Comparison of ENCODE assay signal across 15 cellular contexts in genomic region chr18:7206231-7206630, GRCh38. TPM values are rescaled to one million over a fixed set of nuclear protein-coding genes. Genes with fewer than 3 reads are reported as not detected.
DNase-seq lines count a peak whose midpoint lies in the region; ATAC-seq and TF ChIP-seq lines count a peak whose summit lies in the region.
"Had no signal": no experiment of that assay in that cellular context is flagged by ENCODE, and none has a peak within 500 bp of the region (broad histone marks: within the 10 kb centered on the region; RNA-seq: fewer than 3 reads in every experiment).

No MANE protein-coding gene starts in this region.

- peaks cover 5% of the 10 kb centered on the region for H3K27me3 Mint-ChIP-seq in nephron (ENCODE audit: low read depth)
- H3K27me3 Mint-ChIP-seq: CD4-positive, CD25-positive, alpha-beta regulatory T cell had no signal

- H3K36me3 ChIP-seq in uterus, result no peaks in the 10 kb centered on the region
- no peaks in the 10 kb centered on the region for H3K36me3 ChIP-seq in tibial artery
- H3K36me3 ChIP-seq: BLaER1 treated with 17β-estradiol and CSF1 and Interleukin-3, amounts not matched to agents 10 nM and 100 nM had no signal

- TF ChIP-seq CTCF in VCaP (conservative IDR thresholded peaks at IDR 0.05) (no peak), nephron (IDR thresholded peaks at IDR 0.05; ENCODE audit: unreplicated experiment in 3 of 3) (no peak), uterus (IDR thresholded peaks at IDR 0.05) (no peak), tibial artery (IDR thresholded peaks at IDR 0.05) (no peak)

- no peak for TF ChIP-seq POLR2A in uterus (IDR thresholded peaks at IDR 0.05)

- H3K27ac Mint-ChIP-seq in nephron, result peak overlapping the region; percentile 12 to 22 (median 22)
- H3K27ac Mint-ChIP-seq: CD4-positive, CD25-positive, alpha-beta regulatory T cell had no signal

- no peaks in the 10 kb centered on the region for H3K36me3 Mint-ChIP-seq in nephron (ENCODE audit: low read depth)
- H3K36me3 Mint-ChIP-seq: CD4-positive, CD25-positive, alpha-beta regulatory T cell had no signal

- H3K27ac ChIP-seq in VCaP (peak overlapping the region; percentile 76), uterus (peak overlapping the region; percentile 75 to 83), tibial artery (no peak overlapping the region)
- H3K27ac ChIP-seq: 22Rv1; BLaER1 treated with 17β-estradiol and CSF1 and Interleukin-3, amounts not matched to agents 10 nM and 100 nM had no signal

- no peak overlapping the region for H3K4me3 Mint-ChIP-seq in nephron
- H3K4me3 Mint-ChIP-seq: CD4-positive, CD25-positive, alpha-beta regulatory T cell had no signal

- no peaks in the 10 kb centered on the region for H3K4me1 ChIP-seq in uterus
- H3K4me1 ChIP-seq in tibial artery, result peaks cover 0 to 29% (median 13%) of the 10 kb centered on the region in 4 donors

- no peak for ATAC-seq in HG02678 (IDR thresholded peaks at IDR 0.05; ENCODE audit: unreplicated experiment)

- peaks cover 48% of the 10 kb centered on the region for H3K4me1 Mint-ChIP-seq in nephron
- H3K4me1 Mint-ChIP-seq: CD4-positive, CD25-positive, alpha-beta regulatory T cell had no signal

- no peak overlapping the region for H3K4me3 ChIP-seq in uterus
- H3K4me3 ChIP-seq in tibial artery, result no peak overlapping the region
- H3K4me3 ChIP-seq: BLaER1 treated with 17β-estradiol and CSF1 and Interleukin-3, amounts not matched to agents 10 nM and 100 nM had no signal

- DNase-seq in NCI-H1694 treated with DMSO at 0.1 percent for 48 hours (lab: John Stamatoyannopoulos, UW), result peak; percentile 3
- no peak for DNase-seq in NCI-H1694 (lab: John Stamatoyannopoulos, UW)
- DNase-seq in uterus, result no peak
- no peak for DNase-seq in NOMO-1 treated with DMSO at 0.1 percent for 48 hours (lab: John Stamatoyannopoulos, UW; ENCODE audit: unreplicated experiment)
- no peak for DNase-seq in tibial artery
- DNase-seq: CD4-positive, CD25-positive, alpha-beta regulatory T cell; DMS53; GF-D8; H7 had no signal

- H3K9me3 ChIP-seq in uterus, result no peaks in the 10 kb centered on the region
- no peaks in the 10 kb centered on the region for H3K9me3 ChIP-seq in tibial artery
- H3K9me3 ChIP-seq: BLaER1 treated with 17β-estradiol and CSF1 and Interleukin-3, amounts not matched to agents 10 nM and 100 nM had no signal

- intact Hi-C loops in uterus (cut with DNase I; ENCODE audit: low total_unique reads), result no loop called here
- intact Hi-C loops in tibial artery (cut with DNase I; ENCODE audit: low total_unique reads), result no loop called here

- H3K9me3 Mint-ChIP-seq in nephron, result no peaks in the 10 kb centered on the region
- H3K9me3 Mint-ChIP-seq: CD4-positive, CD25-positive, alpha-beta regulatory T cell had no signal

- H3K27me3 ChIP-seq in uterus (no peaks in the 10 kb centered on the region), tibial artery (no peaks in the 10 kb centered on the region)
- H3K27me3 ChIP-seq: BLaER1 treated with 17β-estradiol and CSF1 and Interleukin-3, amounts not matched to agents 10 nM and 100 nM had no signal

RNA-seq across cellular contexts. Expression of gene LRRC30, which starts 24.7 kb away (rescaled TPM):
- total RNA-seq in uterus, result not detected
- total RNA-seq: CD4-positive, CD25-positive, alpha-beta regulatory T cell; H7; HT-29 had no signal

Comparison
In these comparisons a context has a peak if more than half of its experiments do, and no peak if none do; other contexts are left out.
1. H3K27ac ChIP-seq: peak in VCaP (single experiment) and uterus (2 of 2); none in tibial artery (0 of 2).